In genomic region chr10:119001717-119002500, GRCh38 we compare ENCODE assay signal across 16 cellular contexts. TPM values are rescaled to one million over a fixed set of nuclear protein-coding genes. Genes with fewer than 3 reads are reported as not detected.
DNase-seq lines count a peak whose midpoint lies in the region; ATAC-seq, FAIRE-seq and TF ChIP-seq lines count a peak whose summit lies in the region.
"Had no signal": no experiment of that assay in that cellular context is flagged by ENCODE, and none has a peak within 500 bp of the region (broad histone marks: within the 10 kb centered on the region; RNA-seq: fewer than 3 reads in every experiment).

No MANE protein-coding gene starts in this region.

- H3K4me1 Mint-ChIP-seq in activated naive CD8-positive, alpha-beta T cell treated with anti-CD3 and anti-CD28 coated beads, Interleukin-2, amount 10 ng/mL, durations not matched to agents 7 days and 5 days: peaks cover 2% of the 10 kb centered on the region
- H3K4me1 Mint-ChIP-seq in neural progenitor cell (peaks cover 7% of the 10 kb centered on the region), immature natural killer cell (no peaks in the 10 kb centered on the region)
- H3K4me1 Mint-ChIP-seq: CD4-positive, alpha-beta memory T cell had no signal

- no peak for TF ChIP-seq RAD21 in A549 (conservative IDR thresholded peaks at IDR 0.05 in 1 of 2, IDR thresholded peaks at IDR 0.05 in 1 of 2)

- no peaks in the 10 kb centered on the region for H3K36me3 Mint-ChIP-seq in activated naive CD8-positive, alpha-beta T cell treated with anti-CD3 and anti-CD28 coated beads, Interleukin-2, amount 10 ng/mL, durations not matched to agents 7 days and 5 days
- H3K36me3 Mint-ChIP-seq in neural progenitor cell: no peaks in the 10 kb centered on the region
- H3K36me3 Mint-ChIP-seq in immature natural killer cell: no peaks in the 10 kb centered on the region
- H3K36me3 Mint-ChIP-seq: CD4-positive, alpha-beta memory T cell had no signal

- H3K27ac ChIP-seq in A549: peak overlapping the region; percentile 32 to 55; a peak in 4 of 6 replicates
- peak overlapping the region; percentile 79; the same call in 1 of the 2 replicates for H3K27ac ChIP-seq in RWPE1
- no peak overlapping the region for H3K27ac ChIP-seq in neural progenitor cell
- H3K27ac ChIP-seq: C4-2B, HL-60 had no signal

- peaks cover 18% of the 10 kb centered on the region for H3K27me3 Mint-ChIP-seq in activated naive CD8-positive, alpha-beta T cell treated with anti-CD3 and anti-CD28 coated beads, Interleukin-2, amount 10 ng/mL, durations not matched to agents 7 days and 5 days
- H3K27me3 Mint-ChIP-seq in neural progenitor cell (ENCODE audit: insufficient read depth, low read depth): peaks cover 5% of the 10 kb centered on the region
- H3K27me3 Mint-ChIP-seq in immature natural killer cell (ENCODE audit: low read depth in 3 of 3): peaks cover 0 to 10% (median 5%) of the 10 kb centered on the region in 3 donors

- no peaks in the 10 kb centered on the region for H3F3A ChIP-seq in neural progenitor cell (ENCODE audit: low read depth)

- H3K4me3 Mint-ChIP-seq in activated naive CD8-positive, alpha-beta T cell treated with anti-CD3 and anti-CD28 coated beads, Interleukin-2, amount 10 ng/mL, durations not matched to agents 7 days and 5 days: no peak overlapping the region
- H3K4me3 Mint-ChIP-seq in neural progenitor cell: no peak overlapping the region
- no peak overlapping the region for H3K4me3 Mint-ChIP-seq in immature natural killer cell
- H3K4me3 Mint-ChIP-seq: CD4-positive, alpha-beta memory T cell had no signal

- 90% methylated on average over 10 of the region's 10 CpGs for WGBS in A549 (ENCODE audit: missing lambda C conversion rate)

- TF ChIP-seq CTCF in A549 (IDR thresholded peaks at IDR 0.05) (no peak), RWPE1 (conservative IDR thresholded peaks at IDR 0.05; ENCODE audit: low read depth) (no peak), neural progenitor cell (IDR thresholded peaks at IDR 0.05) (no peak), GM13977 (IDR thresholded peaks at IDR 0.05; ENCODE audit: extremely low read depth, insufficient read depth, missing control alignments) (no peak)

- no peak for FAIRE-seq in A549 (lab: Jason Lieb, UNC)
- FAIRE-seq: GM12878 had no signal

- TF ChIP-seq EP300 in A549 (IDR thresholded peaks at IDR 0.05): no peak

- CTCF ChIA-PET in A549 (lab: Yijun Ruan, JAX): interaction anchor here (0.6 to 1.2 kb wide), 2 partner anchors 29 to 411 kb away, joined by 3 read pairs; no protein-coding TSS in a partner anchor
- CTCF ChIA-PET in RWPE1 (lab: Yijun Ruan, JAX): interaction anchor here (0.6 to 0.7 kb wide), 2 partner anchors 15 to 22 kb away, joined by 3 read pairs; no protein-coding TSS in a partner anchor

- H3K79me2 ChIP-seq in neural progenitor cell (ENCODE audit: low read depth): no peaks in the 10 kb centered on the region

- intact Hi-C loops in sciatic nerve (cut with DNase I): no loop called here

- H3K9me3 ChIP-seq in A549 (peaks cover 25% of the 10 kb centered on the region), neural progenitor cell (ENCODE audit: low read depth) (no peaks in the 10 kb centered on the region)
- H3K9me3 ChIP-seq: BE2C had no signal

- no peak overlapping the region for H2AFZ ChIP-seq in neural progenitor cell (replicated peaks)

- DNase-seq in A549 (ENCODE audit: low read depth in 1 of 2, low spot score in 1 of 2) (no peak), RWPE1 (ENCODE audit: low spot score) (no peak), neural progenitor cell (ENCODE audit: low spot score) (no peak), NCI-H748 (lab: John Stamatoyannopoulos, UW; ENCODE audit: unreplicated experiment) (no peak), GM13977 (ENCODE audit: low spot score) (no peak), sciatic nerve (ENCODE audit: low spot score) (no peak), immature natural killer cell (no peak)
- no peak for DNase-seq in activated naive CD8-positive, alpha-beta T cell treated with anti-CD3 and anti-CD28 coated beads, Interleukin-2, amount 10 ng/mL, durations not matched to agents 7 days and 5 days
- DNase-seq: BE2C; CD4-positive, alpha-beta memory T cell; DMS79; GOT3 had no signal

- H3K4me1 ChIP-seq in A549 (peaks cover 35% of the 10 kb centered on the region), neural progenitor cell (peaks cover 8% of the 10 kb centered on the region)

- no peak for TF ChIP-seq POLR2A in A549 (IDR thresholded peaks at IDR 0.05; ENCODE audit: low read length)

- H3K4me2 ChIP-seq in A549 (no peak overlapping the region), neural progenitor cell (no peak overlapping the region)

- H3K36me3 ChIP-seq in neural progenitor cell: no peaks in the 10 kb centered on the region
- H3K36me3 ChIP-seq: BE2C had no signal

- POLR2A ChIA-PET in A549 (lab: Yijun Ruan, JAX) (no interaction called here), RWPE1 (lab: Yijun Ruan, JAX; ENCODE audit: low non-redundant PET) (interaction anchor here (0.7 kb wide), 1 partner anchor 9 kb away, joined by 6 read pairs; no protein-coding TSS in a partner anchor)
- POLR2A ChIA-PET in activated naive CD8-positive, alpha-beta T cell treated with anti-CD3 and anti-CD28 coated beads, Interleukin-2, amount 10 ng/mL, durations not matched to agents 7 days and 5 days (lab: Charles Lee): no interaction called here

- H3K9me3 Mint-ChIP-seq in activated naive CD8-positive, alpha-beta T cell treated with anti-CD3 and anti-CD28 coated beads, Interleukin-2, amount 10 ng/mL, durations not matched to agents 7 days and 5 days: peaks cover 1% of the 10 kb centered on the region
- H3K9me3 Mint-ChIP-seq in neural progenitor cell (no peaks in the 10 kb centered on the region), immature natural killer cell (peaks cover 0 to 2% (median 0%) of the 10 kb centered on the region in 6 donors)

- H3K27ac Mint-ChIP-seq in activated naive CD8-positive, alpha-beta T cell treated with anti-CD3 and anti-CD28 coated beads, Interleukin-2, amount 10 ng/mL, durations not matched to agents 7 days and 5 days: peak overlapping the region; percentile 2
- H3K27ac Mint-ChIP-seq in neural progenitor cell: peak overlapping the region; percentile 26
- H3K27ac Mint-ChIP-seq in immature natural killer cell: no peak overlapping the region
- H3K27ac Mint-ChIP-seq: CD4-positive, alpha-beta memory T cell had no signal

- no peaks in the 10 kb centered on the region for H4K20me1 ChIP-seq in neural progenitor cell (ENCODE audit: low read depth)

- no peaks in the 10 kb centered on the region for H3K27me3 ChIP-seq in neural progenitor cell
- H3K27me3 ChIP-seq: BE2C had no signal

- H3K4me3 ChIP-seq in A549: no peak overlapping the region
- no peak overlapping the region for H3K4me3 ChIP-seq in neural progenitor cell
- H3K4me3 ChIP-seq: GM12878 had no signal

- ATAC-seq in A549: no peak
- no peak for ATAC-seq in activated naive CD8-positive, alpha-beta T cell treated with anti-CD3 and anti-CD28 coated beads, Interleukin-2, amount 10 ng/mL, durations not matched to agents 7 days and 5 days (ENCODE audit: low read depth)
- ATAC-seq in sciatic nerve: no peak
- ATAC-seq: GM12878, HCT116 had no signal

- in situ Hi-C loops in GM13977 (cut with MboI; ENCODE audit: low pct_unique_long_range_greater_than_20kb, low sequenced_read_pairs, unreplicated experiment): no loop called here

- no peak overlapping the region for H3K9ac ChIP-seq in neural progenitor cell

TF ChIP-seq in A549, 52 proteins besides CTCF, POLR2A, EP300 and RAD21:
- TF ChIP-seq HDAC2 (IDR thresholded peaks at IDR 0.05): no peak
- no peak for TF ChIP-seq JUN (IDR thresholded peaks at IDR 0.05)
- TF ChIP-seq ZC3H11A (IDR thresholded peaks at IDR 0.05): no peak
- TF ChIP-seq RFX5 (IDR thresholded peaks at IDR 0.05): no peak
- no peak for TF ChIP-seq CHD4 (IDR thresholded peaks at IDR 0.05; ENCODE audit: borderline replicate concordance)
- TF ChIP-seq RARB (CRISPR knock-in tag; IDR thresholded peaks at IDR 0.05): no peak

RNA-seq across cellular contexts. Expression of gene NANOS1, which starts 27.6 kb away (rescaled TPM):
- polyA plus RNA-seq in A549 (2011; rRNA removed) (2.7 and 2.9 TPM in 2 replicates), A549 (2017; fragmentation: RNase III; extraction: RNeasy Plus Mini Kit Qiagen cat#74134 plus additional on column Dnase treatment) (1.4 to 1.7 TPM (median 1.7 TPM) in 3 replicates), immature natural killer cell (under 1 TPM in 2 of 3 donors, not detected in 1; 0.12 to 0.24 TPM)
- 1.6 and 2.7 TPM in 2 replicates for polyA plus RNA-seq in A549 (2012; cell fraction: cytosol; rRNA removed)
- 0.69 and 1.2 TPM in 2 replicates for polyA plus RNA-seq in A549 (2012; cell fraction: nucleus; rRNA removed)
- polyA minus RNA-seq in A549 (2011; rRNA and poly(A)+ RNA removed): 0.33 and 0.34 TPM in 2 replicates
- total RNA-seq in activated naive CD8-positive, alpha-beta T cell treated with anti-CD3 and anti-CD28 coated beads, Interleukin-2, amount 10 ng/mL, durations not matched to agents 7 days and 5 days: under 1 TPM; 0.45 to 0.55 TPM
- total RNA-seq in neural progenitor cell (ENCODE audit: low replicate concordance) (10.2 and 12.4 TPM in 2 replicates), sciatic nerve (3.5 TPM)

Comparison
In these comparisons a context has a peak if more than half of its experiments do, and no peak if none do; other contexts are left out.
1. H3K27ac Mint-ChIP-seq: peak in activated naive CD8-positive, alpha-beta T cell treated with anti-CD3 and anti-CD28 coated beads, Interleukin-2, amount 10 ng/mL, durations not matched to agents 7 days and 5 days (single experiment) and neural progenitor cell (single experiment); none in immature natural killer cell (0 of 6).